Comparison of ENCODE assay signal across 1 cellular context in the genomic region with DNA sequence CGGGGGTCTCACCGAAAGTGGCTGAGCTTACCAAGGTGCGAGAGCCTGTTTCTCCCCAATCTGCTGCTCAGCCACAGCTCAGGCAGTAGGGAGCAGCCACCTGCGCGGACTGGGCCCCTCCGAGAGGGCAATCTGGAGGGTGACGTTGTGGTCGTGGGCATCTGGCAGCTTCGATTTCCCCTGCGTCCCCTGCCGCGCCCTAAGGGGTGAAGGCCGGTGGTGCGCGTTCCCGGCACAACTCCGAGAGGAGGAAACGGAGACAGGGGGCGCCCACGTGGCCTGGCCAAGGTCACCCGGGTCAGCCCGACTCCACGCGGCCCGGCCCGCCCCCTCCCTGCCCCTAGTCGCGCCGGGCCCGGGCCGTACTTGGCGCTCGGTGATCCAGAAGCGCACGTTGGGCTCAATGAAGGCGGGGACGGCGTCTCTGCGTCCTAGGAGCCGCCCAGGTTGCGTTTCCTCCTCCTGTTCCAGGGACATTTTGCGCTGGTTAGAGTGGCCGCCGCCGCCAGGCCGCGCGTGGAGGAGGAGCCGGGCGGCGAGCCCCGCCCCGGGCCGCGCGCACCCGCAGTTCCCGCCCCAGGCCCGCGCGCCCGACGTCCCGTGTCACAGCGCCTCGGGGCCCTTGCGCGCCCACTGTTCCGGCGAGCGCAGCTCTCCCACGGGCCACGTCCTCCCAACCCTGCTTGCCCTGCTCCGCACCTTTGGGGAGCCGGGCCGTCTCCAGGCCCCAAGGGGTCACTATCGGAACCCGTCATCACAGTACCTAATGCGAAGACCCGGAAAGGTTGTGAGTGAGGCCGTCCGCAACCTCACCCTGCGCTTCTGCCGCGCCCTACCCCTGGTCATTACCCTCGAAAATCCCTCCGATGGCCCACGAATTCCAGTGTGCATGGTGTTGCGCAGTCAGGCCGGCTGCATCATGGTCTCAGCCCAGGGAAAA.
A peak's percentile ranks its signal among the peaks of the same experiment; 100 is the strongest.
TF ChIP-seq lines count a peak whose summit lies in the region.

A gene with protein sequence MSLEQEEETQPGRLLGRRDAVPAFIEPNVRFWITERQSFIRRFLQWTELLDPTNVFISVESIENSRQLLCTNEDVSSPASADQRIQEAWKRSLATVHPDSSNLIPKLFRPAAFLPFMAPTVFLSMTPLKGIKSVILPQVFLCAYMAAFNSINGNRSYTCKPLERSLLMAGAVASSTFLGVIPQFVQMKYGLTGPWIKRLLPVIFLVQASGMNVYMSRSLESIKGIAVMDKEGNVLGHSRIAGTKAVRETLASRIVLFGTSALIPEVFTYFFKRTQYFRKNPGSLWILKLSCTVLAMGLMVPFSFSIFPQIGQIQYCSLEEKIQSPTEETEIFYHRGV (minus strand): TSS at position 544 of the 940 bp plus-strand sequence. CDS start 67 bp downstream, at position 477.

TF ChIP-seq in H1, 55 proteins besides CTCF, POLR2A, EP300 and RAD21:
- TF ChIP-seq ZNF274 (IDR thresholded peaks at IDR 0.05; ENCODE audit: borderline replicate concordance, extremely low read depth, low read length) (no peak), SIRT6 (IDR thresholded peaks at IDR 0.05; ENCODE audit: low read length) (no peak), KDM4A (IDR thresholded peaks at IDR 0.05; ENCODE audit: low read depth, low read length, severe bottlenecking) (peak; percentile 42), KDM5A (IDR thresholded peaks at IDR 0.05; ENCODE audit: low read length) (no peak), BRCA1 (IDR thresholded peaks at IDR 0.05; ENCODE audit: low read depth, low read length) (no peak), SIN3A (conservative IDR thresholded peaks at IDR 0.05 in 1 of 2, IDR thresholded peaks at IDR 0.05 in 1 of 2; ENCODE audit: low read depth in 1 of 2, low read length in 2 of 2) (peak in 1 of 2 experiments; percentile 77; a peak in 2 of 4 replicates), SRF (IDR thresholded peaks at IDR 0.05; ENCODE audit: low read depth, low read length) (no peak), CBX5 (IDR thresholded peaks at IDR 0.05; ENCODE audit: low read depth, low read length) (no peak), RNF2 (IDR thresholded peaks at IDR 0.05; ENCODE audit: borderline replicate concordance, low read depth, low read length, missing control alignments, poor library complexity, severe bottlenecking) (no peak), RBBP5 (IDR thresholded peaks at IDR 0.05; ENCODE audit: borderline replicate concordance, low read depth, low read length) (0 out of 2 replicates have a peak, but pooled peaks have one; percentile 42), TAF1 (IDR thresholded peaks at IDR 0.05; ENCODE audit: low read depth, low read length) (peak; percentile 46; the same call in 1 of the 2 replicates), CEBPB (IDR thresholded peaks at IDR 0.05; ENCODE audit: low read depth, low read length) (no peak), SAP30 (IDR thresholded peaks at IDR 0.05; ENCODE audit: insufficient read depth, insufficient replicate concordance, low read length) (no peak), SP2 (IDR thresholded peaks at IDR 0.05; ENCODE audit: low read length) (no peak), CBX8 (IDR thresholded peaks at IDR 0.05; ENCODE audit: borderline replicate concordance, low read depth, low read length) (no peak), EZH2 (IDR thresholded peaks at IDR 0.05; ENCODE audit: low read depth, low read length, severe bottlenecking) (no peak), NRF1 (IDR thresholded peaks at IDR 0.05; ENCODE audit: low read depth, low read length) (no peak), TBP (IDR thresholded peaks at IDR 0.05; ENCODE audit: low read depth, low read length) (0 out of 2 replicates have a peak, but pooled peaks have one; percentile 20), SUZ12 (IDR thresholded peaks at IDR 0.05; ENCODE audit: low read length) (no peak), EGR1 (IDR thresholded peaks at IDR 0.05; ENCODE audit: borderline replicate concordance, low read depth, low read length) (no peak), BACH1 (IDR thresholded peaks at IDR 0.05; ENCODE audit: low read length) (peak; percentile 31), POU5F1 (IDR thresholded peaks at IDR 0.05; ENCODE audit: low read depth, low read length) (no peak), CTBP2 (IDR thresholded peaks at IDR 0.05; ENCODE audit: borderline replicate concordance, insufficient read depth, insufficient read length, low read length) (no peak), SP1 (IDR thresholded peaks at IDR 0.05; ENCODE audit: low read depth, low read length) (no peak), MAFK (IDR thresholded peaks at IDR 0.05; ENCODE audit: low read depth, low read length) (no peak), JUN (IDR thresholded peaks at IDR 0.05; ENCODE audit: low read depth, low read length) (no peak), POLR2AphosphoS5 (IDR thresholded peaks at IDR 0.05; ENCODE audit: low read depth, low read length) (peak; percentile 62), GABPA (IDR thresholded peaks at IDR 0.05; ENCODE audit: borderline replicate concordance, insufficient read depth, low read length) (no peak), RXRA (IDR thresholded peaks at IDR 0.05; ENCODE audit: insufficient read depth, low read depth, low read length) (no peak), SP4 (IDR thresholded peaks at IDR 0.05; ENCODE audit: low read length) (no peak), TCF12 (IDR thresholded peaks at IDR 0.05; ENCODE audit: low read depth, low read length) (no peak), TEAD4 (IDR thresholded peaks at IDR 0.05; ENCODE audit: low read depth, low read length) (no peak), SIX5 (IDR thresholded peaks at IDR 0.05; ENCODE audit: low read depth, low read length) (no peak), TAF7 (optimal IDR thresholded peaks at IDR 0.05; ENCODE audit: borderline replicate concordance, low read depth, low read length) (peak; percentile 44), PHF8 (conservative IDR thresholded peaks at IDR 0.05; ENCODE audit: low read depth, low read length) (peak; percentile 49; the same call in 1 of the 2 replicates), HDAC6 (IDR thresholded peaks at IDR 0.05; ENCODE audit: low read depth, low read length) (no peak), BCL11A (IDR thresholded peaks at IDR 0.05; ENCODE audit: low read depth in 2 of 2, low read length in 2 of 2) (no peak), CREB1 (IDR thresholded peaks at IDR 0.05) (0 out of 2 replicates have a peak, but pooled peaks have one; percentile 20), ASH2L (IDR thresholded peaks at IDR 0.05; ENCODE audit: low read length) (peak; percentile 71)
- TF ChIP-seq, protein P1, sequence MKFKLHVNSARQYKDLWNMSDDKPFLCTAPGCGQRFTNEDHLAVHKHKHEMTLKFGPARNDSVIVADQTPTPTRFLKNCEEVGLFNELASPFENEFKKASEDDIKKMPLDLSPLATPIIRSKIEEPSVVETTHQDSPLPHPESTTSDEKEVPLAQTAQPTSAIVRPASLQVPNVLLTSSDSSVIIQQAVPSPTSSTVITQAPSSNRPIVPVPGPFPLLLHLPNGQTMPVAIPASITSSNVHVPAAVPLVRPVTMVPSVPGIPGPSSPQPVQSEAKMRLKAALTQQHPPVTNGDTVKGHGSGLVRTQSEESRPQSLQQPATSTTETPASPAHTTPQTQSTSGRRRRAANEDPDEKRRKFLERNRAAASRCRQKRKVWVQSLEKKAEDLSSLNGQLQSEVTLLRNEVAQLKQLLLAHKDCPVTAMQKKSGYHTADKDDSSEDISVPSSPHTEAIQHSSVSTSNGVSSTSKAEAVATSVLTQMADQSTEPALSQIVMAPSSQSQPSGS (IDR thresholded peaks at IDR 0.05; ENCODE audit: low read length) = no peak
- TF ChIP-seq, protein P2, sequence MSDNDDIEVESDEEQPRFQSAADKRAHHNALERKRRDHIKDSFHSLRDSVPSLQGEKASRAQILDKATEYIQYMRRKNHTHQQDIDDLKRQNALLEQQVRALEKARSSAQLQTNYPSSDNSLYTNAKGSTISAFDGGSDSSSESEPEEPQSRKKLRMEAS (IDR thresholded peaks at IDR 0.05) = peak; percentile 92
- TF ChIP-seq, protein P3, sequence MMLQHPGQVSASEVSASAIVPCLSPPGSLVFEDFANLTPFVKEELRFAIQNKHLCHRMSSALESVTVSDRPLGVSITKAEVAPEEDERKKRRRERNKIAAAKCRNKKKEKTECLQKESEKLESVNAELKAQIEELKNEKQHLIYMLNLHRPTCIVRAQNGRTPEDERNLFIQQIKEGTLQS (IDR thresholded peaks at IDR 0.05; ENCODE audit: insufficient read depth, low read depth, low read length) = no peak
- TF ChIP-seq, protein P4, sequence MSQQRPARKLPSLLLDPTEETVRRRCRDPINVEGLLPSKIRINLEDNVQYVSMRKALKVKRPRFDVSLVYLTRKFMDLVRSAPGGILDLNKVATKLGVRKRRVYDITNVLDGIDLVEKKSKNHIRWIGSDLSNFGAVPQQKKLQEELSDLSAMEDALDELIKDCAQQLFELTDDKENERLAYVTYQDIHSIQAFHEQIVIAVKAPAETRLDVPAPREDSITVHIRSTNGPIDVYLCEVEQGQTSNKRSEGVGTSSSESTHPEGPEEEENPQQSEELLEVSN (IDR thresholded peaks at IDR 0.05) = peak; percentile 37; the same call in 1 of the 2 replicates
